ENCODE assay signal across 12 cellular contexts in the genomic region with DNA sequence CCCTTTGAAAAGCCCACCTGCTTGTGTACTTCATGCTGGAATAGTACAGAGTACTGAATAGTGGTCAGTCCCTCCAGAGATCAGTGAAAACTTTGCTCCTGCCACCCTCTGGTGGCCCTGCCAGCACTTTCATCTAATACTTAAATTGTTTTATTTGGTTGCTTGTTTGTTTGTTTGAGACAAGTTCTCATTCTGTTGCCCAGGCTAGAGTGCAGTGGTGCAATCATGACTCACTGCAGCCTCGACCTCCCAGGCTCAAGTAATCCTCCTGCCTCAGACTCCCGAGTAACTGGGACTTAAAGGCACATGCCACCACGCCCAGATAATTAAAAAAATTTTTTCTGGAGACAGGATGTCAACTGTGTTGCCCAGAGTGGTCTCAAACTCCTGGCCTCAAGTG. TPM values are rescaled to one million over a fixed set of nuclear protein-coding genes. Genes with fewer than 3 reads are reported as not detected.
DNase-seq lines count a peak whose midpoint lies in the region; ATAC-seq and TF ChIP-seq lines count a peak whose summit lies in the region.
"Had no signal": no experiment of that assay in that cellular context is flagged by ENCODE, and none has a peak within 500 bp of the region (broad histone marks: within the 10 kb centered on the region; RNA-seq: fewer than 3 reads in every experiment).

No MANE protein-coding gene starts in this region.

- DNase-seq in BE2C, result no peak
- peak; percentile 39 for DNase-seq in HT1080 (ENCODE audit: low read depth)
- DNase-seq in WTC11 (ENCODE audit: low spot score), result no peak
- DNase-seq in hepatocyte (ENCODE audit: low spot score), result no peak
- DNase-seq in COLO668 (lab: John Stamatoyannopoulos, UW; ENCODE audit: unreplicated experiment), result no peak
- DNase-seq in NK-92 treated with Interleukin-12 subunit alpha and Interleukin-12 subunit beta, amount 100 ng/mL, for 24 hours (lab: John Stamatoyannopoulos, UW), result no peak
- DNase-seq in left colon, result no peak
- DNase-seq: DMS79, dorsolateral prefrontal cortex, left ventricle myocardium inferior, NCI-H1092 had no signal

- WGBS in hepatocyte (ENCODE audit: low lambda C conversion rate, missing lambda C conversion rate), result 63% methylated on average over 3 of the region's 3 CpGs

- CTCF ChIA-PET in WTC11 (lab: Charles Lee), result interaction anchor here (1.3 kb wide), 1 partner anchor 9 kb away, joined by 4 read pairs; a partner anchor contains a TSS

- H3K4me1 Mint-ChIP-seq in WTC11, result peaks cover 43% of the 10 kb centered on the region
- no peaks in the 10 kb centered on the region for H3K4me1 Mint-ChIP-seq in stimulated activated memory B cell treated with anti-CD40 and anti-IgM and Interleukin-4, amounts not matched to agents 10 μg/mL and 1 μg/mL and 100 μg/mL, for 72 hours

- no peak overlapping the region for H3K27ac ChIP-seq in hepatocyte
- H3K27ac ChIP-seq: dorsolateral prefrontal cortex, left ventricle myocardium inferior had no signal

- no peak overlapping the region for H3K4me3 Mint-ChIP-seq in WTC11
- H3K4me3 Mint-ChIP-seq in stimulated activated memory B cell treated with anti-CD40 and anti-IgM and Interleukin-4, amounts not matched to agents 10 μg/mL and 1 μg/mL and 100 μg/mL, for 72 hours, result no peak overlapping the region

- H3K4me1 ChIP-seq in BE2C, result no peaks in the 10 kb centered on the region
- H3K4me1 ChIP-seq in hepatocyte (ENCODE audit: insufficient read depth), result no peaks in the 10 kb centered on the region
- H3K4me1 ChIP-seq: left ventricle myocardium inferior had no signal

- H4K20me1 ChIP-seq in hepatocyte (ENCODE audit: insufficient read depth, poor library complexity, severe bottlenecking), result no peaks in the 10 kb centered on the region

- H3K36me3 Mint-ChIP-seq in WTC11, result peaks cover 43% of the 10 kb centered on the region
- H3K36me3 Mint-ChIP-seq in stimulated activated memory B cell treated with anti-CD40 and anti-IgM and Interleukin-4, amounts not matched to agents 10 μg/mL and 1 μg/mL and 100 μg/mL, for 72 hours, result no peaks in the 10 kb centered on the region

- H3K27me3 Mint-ChIP-seq in WTC11 (ENCODE audit: low read depth), result no peaks in the 10 kb centered on the region; the same call in 1 of the 2 replicates
- H3K27me3 Mint-ChIP-seq in stimulated activated memory B cell treated with anti-CD40 and anti-IgM and Interleukin-4, amounts not matched to agents 10 μg/mL and 1 μg/mL and 100 μg/mL, for 72 hours, result no peaks in the 10 kb centered on the region

- H3K4me3 ChIP-seq in BE2C (ENCODE audit: low read depth, low read length) (no peak overlapping the region), hepatocyte (no peak overlapping the region)
- H3K4me3 ChIP-seq: dorsolateral prefrontal cortex, left ventricle myocardium inferior had no signal

- H3K4me2 ChIP-seq in hepatocyte, result no peak overlapping the region

- H3K9me3 Mint-ChIP-seq in WTC11, result no peaks in the 10 kb centered on the region
- H3K9me3 Mint-ChIP-seq in stimulated activated memory B cell treated with anti-CD40 and anti-IgM and Interleukin-4, amounts not matched to agents 10 μg/mL and 1 μg/mL and 100 μg/mL, for 72 hours, result no peaks in the 10 kb centered on the region

- H3K9me3 ChIP-seq in BE2C (no peaks in the 10 kb centered on the region), hepatocyte (ENCODE audit: low read depth) (no peaks in the 10 kb centered on the region)
- H3K9me3 ChIP-seq: left ventricle myocardium inferior had no signal

- H3K9me2 ChIP-seq in hepatocyte (replicated peaks; ENCODE audit: insufficient read depth), result no peaks in the 10 kb centered on the region

- no peak overlapping the region for H2AFZ ChIP-seq in hepatocyte

- H3K36me3 ChIP-seq in BE2C, result peaks cover 53% of the 10 kb centered on the region
- H3K36me3 ChIP-seq in hepatocyte (replicated peaks; ENCODE audit: insufficient read depth, low read depth), result no peaks in the 10 kb centered on the region
- H3K36me3 ChIP-seq: left ventricle myocardium inferior had no signal

- peak; percentile 23 for TF ChIP-seq CTCF in BE2C (IDR thresholded peaks at IDR 0.05; ENCODE audit: low read depth, low read length)
- TF ChIP-seq CTCF in WTC11 (IDR thresholded peaks at IDR 0.05), result no peak
- peak; percentile 18 for TF ChIP-seq CTCF in hepatocyte (IDR thresholded peaks at IDR 0.05; ENCODE audit: poor library complexity)

- intact Hi-C loops in left colon (cut with DNase I, micrococcal nuclease), result no loop called here

- H3K27me3 ChIP-seq in BE2C (no peaks in the 10 kb centered on the region), hepatocyte (no peaks in the 10 kb centered on the region)
- H3K27me3 ChIP-seq: dorsolateral prefrontal cortex had no signal

- POLR2A ChIA-PET in WTC11 (lab: Charles Lee), result no interaction called here

- peaks cover 78% of the 10 kb centered on the region for H3K79me2 ChIP-seq in hepatocyte

- H3K27ac Mint-ChIP-seq in WTC11, result no peak overlapping the region
- no peak overlapping the region for H3K27ac Mint-ChIP-seq in stimulated activated memory B cell treated with anti-CD40 and anti-IgM and Interleukin-4, amounts not matched to agents 10 μg/mL and 1 μg/mL and 100 μg/mL, for 72 hours

- ATAC-seq in WTC11 (0 out of 2 replicates have a peak, but pooled peaks have one; percentile 16), left colon (no peak)
- no peak for ATAC-seq in stimulated activated memory B cell treated with anti-CD40 and anti-IgM and Interleukin-4, amounts not matched to agents 10 μg/mL and 1 μg/mL and 100 μg/mL, for 72 hours

TF ChIP-seq in WTC11, 78 proteins besides CTCF, POLR2A, EP300 and RAD21:
- TF ChIP-seq, protein P1, sequence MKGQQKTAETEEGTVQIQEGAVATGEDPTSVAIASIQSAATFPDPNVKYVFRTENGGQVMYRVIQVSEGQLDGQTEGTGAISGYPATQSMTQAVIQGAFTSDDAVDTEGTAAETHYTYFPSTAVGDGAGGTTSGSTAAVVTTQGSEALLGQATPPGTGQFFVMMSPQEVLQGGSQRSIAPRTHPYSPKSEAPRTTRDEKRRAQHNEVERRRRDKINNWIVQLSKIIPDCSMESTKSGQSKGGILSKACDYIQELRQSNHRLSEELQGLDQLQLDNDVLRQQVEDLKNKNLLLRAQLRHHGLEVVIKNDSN (CRISPR knock-in tag; IDR thresholded peaks at IDR 0.05), result no peak
- peak; percentile 39; the same call in 1 of the 2 replicates for TF ChIP-seq GABPB1 (CRISPR knock-in tag; IDR thresholded peaks at IDR 0.05)

RNA-seq across cellular contexts. Expression of a gene that starts 9.1 kb away (rescaled TPM):
- polyA plus RNA-seq in BE2C (2012; ENCODE audit: insufficient read depth, insufficient read length, low read depth), result 14.6 TPM
- total RNA-seq in HT1080 (2014; rRNA removed; shearing (Covaris generic)), result 73.1 and 78.9 TPM in 2 replicates
- 42.0 and 43.2 TPM in 2 replicates for polyA plus RNA-seq in HT1080 (2015; cell fraction: cytosol; rRNA removed)
- 44.1 and 46.3 TPM in 2 replicates for polyA plus RNA-seq in HT1080 (2015; cell fraction: nucleus; rRNA removed)
- total RNA-seq in WTC11 (2021) (57.7 to 66.9 TPM (median 58.3 TPM) in 3 replicates), hepatocyte (5.0 and 5.4 TPM in 2 replicates), left colon (10 to 100 TPM in 1 of 2 donors, 1 to 10 TPM in 1; 9.4 to 11.2 TPM)
- polyA plus RNA-seq in hepatocyte, result 5.2 and 6.3 TPM in 2 replicates

RNA-seq across cellular contexts. Expression of a gene that starts 26.9 kb away (rescaled TPM):
- polyA plus RNA-seq in BE2C (2012; ENCODE audit: insufficient read depth, insufficient read length, low read depth), result 10.5 TPM
- total RNA-seq in HT1080 (2014; rRNA removed; shearing (Covaris generic)), result 9.4 and 9.8 TPM in 2 replicates
- polyA plus RNA-seq in HT1080 (2015; cell fraction: cytosol; rRNA removed), result 6.5 and 7.7 TPM in 2 replicates
- 21.4 and 22.0 TPM in 2 replicates for polyA plus RNA-seq in HT1080 (2015; cell fraction: nucleus; rRNA removed)
- total RNA-seq in WTC11 (2021), result 17.8 to 20.4 TPM (median 18.7 TPM) in 3 replicates
- 8.6 and 10.6 TPM in 2 replicates for total RNA-seq in hepatocyte
- polyA plus RNA-seq in hepatocyte, result 4.4 and 6.7 TPM in 2 replicates
- 10 to 100 TPM; 14.0 to 14.1 TPM for total RNA-seq in left colon
